Comparison of ENCODE assay signal across 1 cellular context in genomic region chr11:3664032-3664630, GRCh38.
TF ChIP-seq lines count a peak whose summit lies in the region.

No MANE protein-coding gene starts in this region.

TF ChIP-seq in WTC11, 78 proteins besides CTCF, POLR2A, EP300 and RAD21 (continued from another document):
- no peak for TF ChIP-seq ELF4 (CRISPR knock-in tag; IDR thresholded peaks at IDR 0.05; ENCODE audit: low read depth)
- no peak for TF ChIP-seq NR3C1 (CRISPR knock-in tag; conservative IDR thresholded peaks at IDR 0.05; ENCODE audit: low read depth)
- TF ChIP-seq ZNF121 (CRISPR knock-in tag; IDR thresholded peaks at IDR 0.05), result no peak
- no peak for TF ChIP-seq ZNF671 (CRISPR knock-in tag; IDR thresholded peaks at IDR 0.05)
- TF ChIP-seq E2F1 (CRISPR knock-in tag; IDR thresholded peaks at IDR 0.05), result no peak
- TF ChIP-seq PREB (CRISPR knock-in tag; IDR thresholded peaks at IDR 0.05; ENCODE audit: borderline replicate concordance), result no peak
- no peak for TF ChIP-seq NR1H2 (CRISPR knock-in tag; IDR thresholded peaks at IDR 0.05)
- no peak for TF ChIP-seq IRF2 (CRISPR knock-in tag; IDR thresholded peaks at IDR 0.05; ENCODE audit: borderline replicate concordance, low read depth)
- TF ChIP-seq ATF1 (CRISPR knock-in tag; IDR thresholded peaks at IDR 0.05), result no peak
- TF ChIP-seq NFYB (CRISPR knock-in tag; conservative IDR thresholded peaks at IDR 0.05; ENCODE audit: low read depth), result no peak
- TF ChIP-seq SP1 (CRISPR knock-in tag; conservative IDR thresholded peaks at IDR 0.05), result no peak
- no peak for TF ChIP-seq ARID4B (CRISPR knock-in tag; IDR thresholded peaks at IDR 0.05; ENCODE audit: borderline replicate concordance)
- no peak for TF ChIP-seq MAX (CRISPR knock-in tag; IDR thresholded peaks at IDR 0.05)
- TF ChIP-seq ZNF396 (CRISPR knock-in tag; IDR thresholded peaks at IDR 0.05; ENCODE audit: borderline replicate concordance), result no peak
TF ChIP-seq in WTC11: peak in this region for 0.
